Comparison of ENCODE assay signal across 20 cellular contexts in the genomic region with DNA sequence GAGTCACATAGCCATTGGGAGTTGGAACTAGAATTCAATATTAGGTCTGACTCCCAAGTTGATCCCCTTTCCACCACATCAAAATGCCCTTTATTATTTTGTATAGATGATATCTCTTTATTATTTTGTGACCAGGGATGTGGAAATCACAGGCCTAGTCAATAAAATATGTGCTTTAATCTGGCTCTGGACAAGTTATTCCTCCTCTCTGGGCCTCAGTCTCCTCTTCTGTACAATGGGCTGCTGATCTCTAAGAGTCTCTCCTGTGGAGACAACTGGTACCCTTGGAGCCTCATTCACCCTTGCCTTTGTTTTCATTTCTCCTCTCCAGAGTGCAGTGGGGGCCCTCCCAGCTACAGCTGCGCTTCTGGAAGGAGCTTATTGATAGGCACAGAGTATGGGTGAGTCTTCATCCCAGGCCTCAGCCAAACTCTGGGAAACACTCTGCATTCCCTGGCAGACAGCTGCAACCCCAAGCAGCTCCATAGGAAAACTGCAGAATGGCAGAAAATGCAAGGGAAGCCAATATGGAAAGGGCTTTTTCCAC. TPM values are rescaled to one million over a fixed set of nuclear protein-coding genes. Genes with fewer than 3 reads are reported as not detected.
DNase-seq lines count a peak whose midpoint lies in the region; ATAC-seq, FAIRE-seq and TF ChIP-seq lines count a peak whose summit lies in the region.
"Had no signal": no experiment of that assay in that cellular context is flagged by ENCODE, and none has a peak within 500 bp of the region (broad histone marks: within the 10 kb centered on the region; RNA-seq: fewer than 3 reads in every experiment).

No MANE protein-coding gene starts in this region.

- H3K4me3 ChIP-seq in neural cell (ENCODE audit: low read length) (no peak overlapping the region), neuronal stem cell (ENCODE audit: low read length in 2 of 2) (no peak overlapping the region), thyroid gland (replicated peaks in 1 of 3) (no peak overlapping the region)
- H3K4me3 ChIP-seq: HAP-1 had no signal

- H2AFZ ChIP-seq in neural cell (ENCODE audit: low read depth, low read length) (no peak overlapping the region), neuronal stem cell (ENCODE audit: low read length) (peak overlapping the region; percentile 47)

- H3K14ac ChIP-seq in neuronal stem cell (ENCODE audit: low read length), result no peak overlapping the region

- H3K27ac ChIP-seq in neural cell (ENCODE audit: low read length), result no peak overlapping the region
- H3K27ac ChIP-seq in neuronal stem cell (replicated peaks; ENCODE audit: low read length), result no peak overlapping the region
- peak overlapping the region; percentile 22 to 62 (median 27) for H3K27ac ChIP-seq in thyroid gland

- no peak overlapping the region for H2BK120ac ChIP-seq in neuronal stem cell (ENCODE audit: low read depth, low read length)

- no peak overlapping the region for H4K8ac ChIP-seq in neuronal stem cell (ENCODE audit: low read depth, low read length)

- H3K23ac ChIP-seq in neuronal stem cell (ENCODE audit: low read depth, low read length, poor library complexity), result no peak overlapping the region

- H2BK5ac ChIP-seq in neuronal stem cell (ENCODE audit: low read length), result no peak overlapping the region

- intact Hi-C loops in thyroid gland (cut with DNase I), result no loop called here

- H3K27me3 Mint-ChIP-seq in chondrocyte (ENCODE audit: low read depth), result no peaks in the 10 kb centered on the region
- H3K27me3 Mint-ChIP-seq: CD4-positive, alpha-beta memory T cell had no signal

- ATAC-seq in HG03460 (IDR thresholded peaks at IDR 0.05; ENCODE audit: unreplicated experiment), result no peak

- no peaks in the 10 kb centered on the region for H3F3A ChIP-seq in neural cell (ENCODE audit: insufficient read depth, low read length, poor library complexity, severe bottlenecking)

- no peak overlapping the region for H2BK12ac ChIP-seq in neuronal stem cell (ENCODE audit: low read length)

- no peaks in the 10 kb centered on the region for H3K36me3 Mint-ChIP-seq in chondrocyte (ENCODE audit: low read depth)

- H3K79me2 ChIP-seq in neural cell (replicated peaks; ENCODE audit: insufficient read depth, low read length), result peaks cover 4% of the 10 kb centered on the region

- H3K36me3 ChIP-seq in neural cell (ENCODE audit: insufficient read depth, low read length) (no peaks in the 10 kb centered on the region), neuronal stem cell (replicated peaks in 1 of 2; ENCODE audit: control insufficient read depth in 2 of 2, insufficient read depth in 2 of 2, low read length in 2 of 2) (no peaks in the 10 kb centered on the region), thyroid gland (no peaks in the 10 kb centered on the region)
- H3K36me3 ChIP-seq: HAP-1 had no signal

- no peaks in the 10 kb centered on the region for H4K20me1 ChIP-seq in neural cell (ENCODE audit: insufficient read depth)

- H2AK5ac ChIP-seq in neuronal stem cell (ENCODE audit: low read depth, low read length), result no peak overlapping the region

- no peaks in the 10 kb centered on the region for H3K79me1 ChIP-seq in neuronal stem cell (ENCODE audit: low read depth, low read length)

- H3K4me2 ChIP-seq in neural cell (ENCODE audit: low read length) (no peak overlapping the region), neuronal stem cell (ENCODE audit: insufficient read depth, low read length, poor library complexity, severe bottlenecking) (no peak overlapping the region)

- DNase-seq in chondrocyte (ENCODE audit: low spot score) (peak; percentile 19), neuronal stem cell (ENCODE audit: low spot score) (no peak), thyroid gland (peak; percentile 64 to 73), urothelium cell line (ENCODE audit: low spot score) (no peak), NCI-H146 treated with DMSO at 0.1 percent for 48 hours (lab: John Stamatoyannopoulos, UW; ENCODE audit: unreplicated experiment) (no peak)
- DNase-seq: C1 segment of cervical spinal cord; Calu3; CD4-positive, alpha-beta memory T cell; COR-L47; DMS53; DMS79 treated with DMSO at 0.1 percent for 48 hours; GF-D8; GOT3; HFFc6 had no signal

- TF ChIP-seq CTCF in chondrocyte (IDR thresholded peaks at IDR 0.05), result no peak
- no peak for TF ChIP-seq CTCF in neural cell (IDR thresholded peaks at IDR 0.05; ENCODE audit: poor library complexity, severe bottlenecking)
- TF ChIP-seq CTCF in thyroid gland (IDR thresholded peaks at IDR 0.05), result no peak

- no peak overlapping the region for H3K18ac ChIP-seq in neuronal stem cell (ENCODE audit: low read length)

- no peak for TF ChIP-seq RAD21 in neural cell (conservative IDR thresholded peaks at IDR 0.05)

- no peak overlapping the region for H3K4me3 Mint-ChIP-seq in chondrocyte (ENCODE audit: unreplicated experiment)
- H3K4me3 Mint-ChIP-seq: HFFc6 had no signal

- H3K9me3 ChIP-seq in neural cell (ENCODE audit: low read length) (no peaks in the 10 kb centered on the region), neuronal stem cell (replicated peaks in 1 of 2; ENCODE audit: control insufficient read depth in 2 of 2, insufficient read depth in 1 of 2, low read depth in 1 of 2, low read length in 2 of 2) (no peaks in the 10 kb centered on the region), thyroid gland (no peaks in the 10 kb centered on the region)
- H3K9me3 ChIP-seq: HAP-1 had no signal

- no peak for TF ChIP-seq EP300 in neural cell (conservative IDR thresholded peaks at IDR 0.05; ENCODE audit: poor library complexity, severe bottlenecking)

- no peaks in the 10 kb centered on the region for H3K9me3 Mint-ChIP-seq in chondrocyte (ENCODE audit: low read depth)
- H3K9me3 Mint-ChIP-seq: HFFc6 had no signal

- H3K27me3 ChIP-seq in neural cell (ENCODE audit: insufficient read depth, low read depth, low read length) (no peaks in the 10 kb centered on the region), neuronal stem cell (ENCODE audit: control insufficient read depth in 3 of 3, insufficient read depth in 3 of 3, low read depth in 1 of 3, low read length in 3 of 3) (peaks cover 0 to 10% (median 0%) of the 10 kb centered on the region in 3 experiments), thyroid gland (no peaks in the 10 kb centered on the region)

- peaks cover 6% of the 10 kb centered on the region for H3K4me1 Mint-ChIP-seq in chondrocyte (ENCODE audit: low read depth)

- no peak for TF ChIP-seq POLR2A in thyroid gland (IDR thresholded peaks at IDR 0.05)

- no peak for FAIRE-seq in urothelium cell line (lab: Jason Lieb, UNC)
- FAIRE-seq: GM12891, GM18507, H54 had no signal

- no peaks in the 10 kb centered on the region for H3K9me2 ChIP-seq in neural cell (ENCODE audit: insufficient read depth, low read length)

- H3K4me1 ChIP-seq in neuronal stem cell (ENCODE audit: control insufficient read depth in 2 of 2, insufficient read depth in 1 of 2, low read depth in 1 of 2, low read length in 2 of 2), result peaks cover 1 to 22% of the 10 kb centered on the region in 2 donors
- H3K4me1 ChIP-seq in thyroid gland, result peaks cover 26 to 29% of the 10 kb centered on the region in 2 donors

- no peak overlapping the region for H4K91ac ChIP-seq in neuronal stem cell (ENCODE audit: low read depth, low read length, poor library complexity)

- H3K9ac ChIP-seq in neural cell (ENCODE audit: low read length) (no peak overlapping the region), neuronal stem cell (ENCODE audit: low read depth, low read length, poor library complexity) (no peak overlapping the region)

- WGBS in neuronal stem cell (ENCODE audit: extremely low coverage in 2 of 2, insufficient read length in 2 of 2, insufficient replicate concordance in 1 of 2), 2 donors, result no CpG with 5 or more reads among the region's 1 CpG
- 18 to 30% methylated on average over 1 of the region's 1 CpG for WGBS in thyroid gland, 2 donors

- no peak overlapping the region for H3K4ac ChIP-seq in neuronal stem cell (ENCODE audit: low read length)

- no peak overlapping the region for H2BK15ac ChIP-seq in neuronal stem cell (ENCODE audit: low read length)

- H3K27ac Mint-ChIP-seq in chondrocyte (ENCODE audit: unreplicated experiment), result no peak overlapping the region
- H3K27ac Mint-ChIP-seq: HFFc6 had no signal

TF ChIP-seq in neural cell, 6 proteins besides CTCF, POLR2A, EP300 and RAD21:
- TF ChIP-seq MXI1 (conservative IDR thresholded peaks at IDR 0.05; ENCODE audit: poor library complexity, severe bottlenecking), result no peak
- TF ChIP-seq, protein P1, sequence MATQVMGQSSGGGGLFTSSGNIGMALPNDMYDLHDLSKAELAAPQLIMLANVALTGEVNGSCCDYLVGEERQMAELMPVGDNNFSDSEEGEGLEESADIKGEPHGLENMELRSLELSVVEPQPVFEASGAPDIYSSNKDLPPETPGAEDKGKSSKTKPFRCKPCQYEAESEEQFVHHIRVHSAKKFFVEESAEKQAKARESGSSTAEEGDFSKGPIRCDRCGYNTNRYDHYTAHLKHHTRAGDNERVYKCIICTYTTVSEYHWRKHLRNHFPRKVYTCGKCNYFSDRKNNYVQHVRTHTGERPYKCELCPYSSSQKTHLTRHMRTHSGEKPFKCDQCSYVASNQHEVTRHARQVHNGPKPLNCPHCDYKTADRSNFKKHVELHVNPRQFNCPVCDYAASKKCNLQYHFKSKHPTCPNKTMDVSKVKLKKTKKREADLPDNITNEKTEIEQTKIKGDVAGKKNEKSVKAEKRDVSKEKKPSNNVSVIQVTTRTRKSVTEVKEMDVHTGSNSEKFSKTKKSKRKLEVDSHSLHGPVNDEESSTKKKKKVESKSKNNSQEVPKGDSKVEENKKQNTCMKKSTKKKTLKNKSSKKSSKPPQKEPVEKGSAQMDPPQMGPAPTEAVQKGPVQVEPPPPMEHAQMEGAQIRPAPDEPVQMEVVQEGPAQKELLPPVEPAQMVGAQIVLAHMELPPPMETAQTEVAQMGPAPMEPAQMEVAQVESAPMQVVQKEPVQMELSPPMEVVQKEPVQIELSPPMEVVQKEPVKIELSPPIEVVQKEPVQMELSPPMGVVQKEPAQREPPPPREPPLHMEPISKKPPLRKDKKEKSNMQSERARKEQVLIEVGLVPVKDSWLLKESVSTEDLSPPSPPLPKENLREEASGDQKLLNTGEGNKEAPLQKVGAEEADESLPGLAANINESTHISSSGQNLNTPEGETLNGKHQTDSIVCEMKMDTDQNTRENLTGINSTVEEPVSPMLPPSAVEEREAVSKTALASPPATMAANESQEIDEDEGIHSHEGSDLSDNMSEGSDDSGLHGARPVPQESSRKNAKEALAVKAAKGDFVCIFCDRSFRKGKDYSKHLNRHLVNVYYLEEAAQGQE (IDR thresholded peaks at IDR 0.05; ENCODE audit: borderline replicate concordance), result peak; percentile 45

RNA-seq across cellular contexts. Expression of a gene that starts 4.3 kb away (rescaled TPM):
- total RNA-seq in chondrocyte (2.1 to 3.1 TPM (median 2.1 TPM) in 3 replicates), thyroid gland (10 to 100 TPM; 10.9 to 53.7 (median 35.9) TPM)
- polyA plus RNA-seq in neural cell, result 125 and 132 TPM in 2 replicates
- 187 and 206 TPM in 2 replicates for polyA minus RNA-seq in neural cell
- polyA plus RNA-seq in neuronal stem cell (2013, experiment 1 of 2), result 5.9 TPM
- polyA plus RNA-seq in neuronal stem cell (2013, experiment 2 of 2), result 6.1 TPM

RNA-seq across cellular contexts. Expression of a gene that starts 48.6 kb away (rescaled TPM):
- 33.5 to 39.9 TPM (median 33.9 TPM) in 3 replicates for total RNA-seq in chondrocyte
- polyA plus RNA-seq in neural cell, result 51.3 and 64.5 TPM in 2 replicates
- 35.1 and 41.0 TPM in 2 replicates for polyA minus RNA-seq in neural cell
- polyA plus RNA-seq in neuronal stem cell (2013, experiment 1 of 2), result 43.7 TPM
- polyA plus RNA-seq in neuronal stem cell (2013, experiment 2 of 2), result 45.5 TPM
- total RNA-seq in thyroid gland, result 10 to 100 TPM; 16.5 to 43.2 (median 18.8) TPM

Comparison
In these comparisons a context has a peak if more than half of its experiments do, and no peak if none do; other contexts are left out.
1. DNase-seq: peak in chondrocyte (single experiment) and thyroid gland (2 of 2); none in neuronal stem cell (single experiment), urothelium cell line (single experiment) and NCI-H146 treated with DMSO at 0.1 percent for 48 hours (single experiment).
2. H3K27ac ChIP-seq: peak in thyroid gland (3 of 3); none in neural cell (single experiment) and neuronal stem cell (single experiment).